1 cellular context compared by ENCODE assay signal in genomic region chr17:50169121-50169764, GRCh38.
A peak's percentile ranks its signal among the peaks of the same experiment; 100 is the strongest.
TF ChIP-seq lines count a peak whose summit lies in the region.

No MANE protein-coding gene starts in this region.

TF ChIP-seq in K562, 482 proteins besides CTCF, POLR2A, EP300 and RAD21 (continued from another document):
- TF ChIP-seq TCF15 (CRISPR knock-in tag; IDR thresholded peaks at IDR 0.05) (no peak), AFF4 (CRISPR knock-in tag; IDR thresholded peaks at IDR 0.05) (no peak), ZNF79 (CRISPR knock-in tag; IDR thresholded peaks at IDR 0.05; ENCODE audit: low read depth) (no peak), PTBP1 (IDR thresholded peaks at IDR 0.05; ENCODE audit: low read depth, low read length) (no peak), E2F3 (CRISPR knock-in tag; IDR thresholded peaks at IDR 0.05) (no peak), ATF2 (CRISPR knock-in tag; IDR thresholded peaks at IDR 0.05) (no peak), TOE1 (IDR thresholded peaks at IDR 0.05; ENCODE audit: borderline replicate concordance) (peak; percentile 56; the same call in 1 of the 2 replicates), TOE1 (CRISPR knock-in tag; IDR thresholded peaks at IDR 0.05; ENCODE audit: borderline replicate concordance, low read depth) (no peak), GABPA (tag; conservative IDR thresholded peaks at IDR 0.05; ENCODE audit: low read depth) (no peak), PHF20 (IDR thresholded peaks at IDR 0.05; ENCODE audit: partially characterized antibody) (no peak), MLLT1 (IDR thresholded peaks at IDR 0.05) (peak; percentile 14 to 65; a peak in 1 of 4 replicates), XRCC5 (IDR thresholded peaks at IDR 0.05; ENCODE audit: low read depth, low read length) (peak; percentile 94), ZNF277 (CRISPR knock-in tag; IDR thresholded peaks at IDR 0.05; ENCODE audit: borderline replicate concordance) (no peak), BRD4 (IDR thresholded peaks at IDR 0.05) (no peak), FOXK1 (CRISPR knock-in tag; IDR thresholded peaks at IDR 0.05; ENCODE audit: borderline replicate concordance) (no peak), DMBX1 (CRISPR knock-in tag; IDR thresholded peaks at IDR 0.05; ENCODE audit: borderline replicate concordance) (no peak), U2AF2 (optimal IDR thresholded peaks at IDR 0.05; ENCODE audit: low read depth, low read length) (no peak), USF2 (CRISPR knock-in tag; IDR thresholded peaks at IDR 0.05) (no peak), STAT6 (CRISPR knock-in tag; IDR thresholded peaks at IDR 0.05) (no peak), MCM7 (IDR thresholded peaks at IDR 0.05) (no peak), HMGXB4 (CRISPR knock-in tag; IDR thresholded peaks at IDR 0.05) (no peak), E4F1 (CRISPR knock-in tag; IDR thresholded peaks at IDR 0.05; ENCODE audit: borderline replicate concordance) (no peak), NR0B1 (IDR thresholded peaks at IDR 0.05; ENCODE audit: partially characterized antibody) (no peak), EHMT2 (IDR thresholded peaks at IDR 0.05) (no peak), NFIC (IDR thresholded peaks at IDR 0.05) (0 out of 2 replicates have a peak, but pooled peaks have one; percentile 16), UBTF (IDR thresholded peaks at IDR 0.05; ENCODE audit: borderline replicate concordance in 1 of 2, low read depth in 2 of 2, low read length in 2 of 2) (no peak), ATF7 (IDR thresholded peaks at IDR 0.05) (0 out of 2 replicates have a peak, but pooled peaks have one; percentile 13), ARID3B (CRISPR knock-in tag; IDR thresholded peaks at IDR 0.05; ENCODE audit: borderline replicate concordance) (no peak), VEZF1 (CRISPR knock-in tag; IDR thresholded peaks at IDR 0.05) (peak; percentile 48)
